8 cellular contexts compared by ENCODE assay signal in genomic region chr1:9196129-9197040, GRCh38. TPM values are rescaled to one million over a fixed set of nuclear protein-coding genes. Genes with fewer than 3 reads are reported as not detected.
A peak's percentile ranks its signal among the peaks of the same experiment; 100 is the strongest.
DNase-seq lines count a peak whose midpoint lies in the region; ATAC-seq and TF ChIP-seq lines count a peak whose summit lies in the region.

No MANE protein-coding gene starts in this region.

- H3K9me2 ChIP-seq in PC-3 (replicated peaks; ENCODE audit: low read length): no peaks in the 10 kb centered on the region

- no peak overlapping the region for H3K27ac ChIP-seq in PC-3 (ENCODE audit: low read length)

- TF ChIP-seq CTCF in PC-3 (conservative IDR thresholded peaks at IDR 0.05; ENCODE audit: low read depth, low read length) (peak; percentile 90), omental fat pad (IDR thresholded peaks at IDR 0.05) (peak in 1 of 3 donors; percentile 48)

- no TSS peak for BruUV-seq in PC-3 (replicated peaks; lab: Mats Ljungman, UMichigan)

- H3K27me3 ChIP-seq in PC-3 (ENCODE audit: low read length): 0 out of 2 replicates have a peak, but pooled peaks cover 5% of the 10 kb centered on the region

- H3K9ac ChIP-seq in PC-3 (ENCODE audit: low read length): no peak overlapping the region

- H4K20me1 ChIP-seq in PC-3 (ENCODE audit: low read length): no peaks in the 10 kb centered on the region

- no peaks in the 10 kb centered on the region for H3K36me3 ChIP-seq in PC-3 (ENCODE audit: low read depth, low read length)

- H2AFZ ChIP-seq in PC-3 (ENCODE audit: low read length): peak overlapping the region; percentile 78

- POLR2A ChIA-PET in PC-3 (lab: Charles Lee; ENCODE audit: unreplicated experiment): no interaction called here

- no peaks in the 10 kb centered on the region for H3K9me3 ChIP-seq in PC-3 (ENCODE audit: low read length)

- DNase-seq in ELR (ENCODE audit: low read depth) (peak; percentile 93), PC-3 (peak; percentile 75), fibroblast of the conjunctiva (ENCODE audit: low read depth) (peak; percentile 46), omental fat pad (ENCODE audit: low spot score) (peak; percentile 66), superior temporal gyrus (ENCODE audit: extremely low spot score) (peak; percentile 89)
- DNase-seq in activated T-cell treated with anti-CD3 and anti-CD28 coated beads, Interleukin-2, amount 50 U/mL, for 48 hours: peak; percentile 79 to 82

- H3K79me2 ChIP-seq in PC-3 (ENCODE audit: low read length): no peaks in the 10 kb centered on the region

- peaks cover 32% of the 10 kb centered on the region for H3K4me1 ChIP-seq in PC-3 (ENCODE audit: insufficient read depth, low read length)

- ATAC-seq in HG03175 (IDR thresholded peaks at IDR 0.05; ENCODE audit: unreplicated experiment): peak; percentile 56
- peak; percentile 52 for ATAC-seq in PC-3
- ATAC-seq in omental fat pad (ENCODE audit: low FRiP score): peak; percentile 81
- ATAC-seq in HG02884 (IDR thresholded peaks at IDR 0.05; ENCODE audit: unreplicated experiment): no peak

- H3F3A ChIP-seq in PC-3 (ENCODE audit: low read length, unreplicated experiment): no peaks in the 10 kb centered on the region

- peak overlapping the region; percentile 78 for H3K4me2 ChIP-seq in PC-3 (ENCODE audit: low read length)

- peak overlapping the region; percentile 44; the same call in 1 of the 2 replicates for H3K4me3 ChIP-seq in PC-3 (ENCODE audit: low read length)

- CTCF ChIA-PET in PC-3 (lab: Charles Lee): interaction anchor here (0.6 to 2.2 kb wide), 6 partner anchors 9 to 192 kb away, joined by 3 to 18 read pairs (median 4); no protein-coding TSS in a partner anchor

- intact Hi-C loops in PC-3 (cut with micrococcal nuclease): loop anchor here (1.0 kb wide), 2 partner anchors 54 to 85 kb away; no protein-coding TSS in a partner anchor

RNA-seq across cellular contexts. Expression of gene H6PD, which starts 38.2 kb away (rescaled TPM):
- total RNA-seq in PC-3 (2014; rRNA removed): 6.8 and 8.9 TPM in 2 replicates
- total RNA-seq in omental fat pad: 100 to 1,000 TPM in 1 of 4 donors, 10 to 100 TPM in 3; 75.5 to 142 (median 82.7) TPM
